10 cellular contexts compared by ENCODE assay signal in the genomic region with DNA sequence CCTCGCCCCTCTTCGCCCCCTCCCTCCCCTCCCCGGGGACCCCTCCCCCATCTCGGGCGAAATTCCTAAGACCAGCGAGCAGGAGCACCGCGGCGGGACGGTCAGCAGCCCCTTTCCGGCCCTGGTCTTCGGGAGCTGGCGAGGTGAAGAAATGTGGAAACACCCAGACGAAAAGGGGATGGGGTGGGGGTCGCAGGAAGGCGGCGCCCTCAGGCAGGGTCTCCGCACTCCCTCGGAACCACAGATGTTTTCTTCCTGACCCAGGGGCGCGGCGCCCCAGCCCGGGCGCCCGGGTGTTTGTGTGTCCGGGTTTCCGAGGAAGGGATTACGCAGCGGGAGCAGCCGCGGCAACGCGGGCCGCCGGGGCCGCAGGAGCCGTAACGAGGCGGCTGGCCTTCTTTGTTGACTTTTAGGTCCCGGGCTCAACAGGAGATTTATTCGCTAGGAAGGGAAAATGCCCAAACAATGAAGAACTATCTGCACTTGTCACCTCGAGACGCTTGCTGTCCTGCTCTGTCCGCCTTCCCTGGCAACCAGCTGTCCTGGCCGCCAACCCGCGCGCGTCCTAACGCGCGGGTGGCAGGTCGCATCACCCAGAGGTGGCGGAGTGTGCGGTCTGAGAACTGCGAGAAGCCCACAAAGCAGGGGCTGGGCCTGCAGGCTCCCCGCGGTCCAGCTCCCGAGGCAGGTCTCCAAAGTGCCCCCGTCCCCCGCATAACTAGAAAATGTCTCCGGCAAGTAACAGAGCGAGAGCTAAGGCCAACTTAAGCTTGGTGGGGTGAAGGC. TPM values are rescaled to one million over a fixed set of nuclear protein-coding genes. Genes with fewer than 3 reads are reported as not detected.
A peak's percentile ranks its signal among the peaks of the same experiment; 100 is the strongest.
DNase-seq lines count a peak whose midpoint lies in the region; ATAC-seq, FAIRE-seq and TF ChIP-seq lines count a peak whose summit lies in the region.
"Had no signal": no experiment of that assay in that cellular context is flagged by ENCODE, and none has a peak within 500 bp of the region (broad histone marks: within the 10 kb centered on the region; RNA-seq: fewer than 3 reads in every experiment).

No MANE protein-coding gene starts in this region.

- H3K9me3 Mint-ChIP-seq in endodermal cell (no peaks in the 10 kb centered on the region), neural crest cell (no peaks in the 10 kb centered on the region)

- H3K36me3 ChIP-seq in endodermal cell (ENCODE audit: control insufficient read depth, insufficient read depth, low read length), result no peaks in the 10 kb centered on the region
- H3K36me3 ChIP-seq: suprapubic skin had no signal

- peak overlapping the region; percentile 69 for H3K4me3 Mint-ChIP-seq in endodermal cell
- H3K4me3 Mint-ChIP-seq in neural crest cell, result peak overlapping the region; percentile 20

- 0 to 1% methylated on average over 20 to 63 of the region's 63 CpGs for WGBS in endodermal cell (ENCODE audit: insufficient coverage in 1 of 2, insufficient read length in 1 of 2), 2 experiments

- no peak overlapping the region for H3K27ac ChIP-seq in endodermal cell (ENCODE audit: low read depth, low read length)
- H3K27ac ChIP-seq: suprapubic skin had no signal

- H3K27me3 ChIP-seq in endodermal cell (ENCODE audit: control insufficient read depth, insufficient read depth, low read length, poor library complexity, severe bottlenecking), result peaks cover 92% of the 10 kb centered on the region

- H3K36me3 Mint-ChIP-seq in endodermal cell (ENCODE audit: low read depth) (peaks cover 19% of the 10 kb centered on the region), neural crest cell (ENCODE audit: low read depth) (peaks cover 3% of the 10 kb centered on the region)

- H3K9ac ChIP-seq in endodermal cell (ENCODE audit: extremely low read depth, low read length, poor library complexity, severe bottlenecking), result peak overlapping the region; percentile 67

- TF ChIP-seq CTCF in endodermal cell (conservative IDR thresholded peaks at IDR 0.05), result no peak
- TF ChIP-seq CTCF in neural crest cell (conservative IDR thresholded peaks at IDR 0.05), result no peak

- H3K4me1 Mint-ChIP-seq in endodermal cell (peaks cover 55% of the 10 kb centered on the region), neural crest cell (peaks cover 19% of the 10 kb centered on the region)

- no peaks in the 10 kb centered on the region for H3K9me3 ChIP-seq in endodermal cell (ENCODE audit: control insufficient read depth, low read length)
- H3K9me3 ChIP-seq: suprapubic skin had no signal

- H3K27me3 Mint-ChIP-seq in endodermal cell (ENCODE audit: insufficient read depth) (peaks cover 78% of the 10 kb centered on the region), neural crest cell (ENCODE audit: low read depth) (peaks cover 96% of the 10 kb centered on the region)

- FAIRE-seq in frontal cortex (lab: Jason Lieb, UNC), result no peak

- H3K27ac Mint-ChIP-seq in endodermal cell (peak overlapping the region; percentile 93), neural crest cell (ENCODE audit: unreplicated experiment) (no peak overlapping the region)

- H3K4me1 ChIP-seq in endodermal cell (ENCODE audit: control insufficient read depth, insufficient read depth, low read length), result peaks cover 10% of the 10 kb centered on the region

- TF ChIP-seq POLR2A in erythroblast (IDR thresholded peaks at IDR 0.05; ENCODE audit: low read length), result no peak

- ATAC-seq in HG02588 (IDR thresholded peaks at IDR 0.05; ENCODE audit: unreplicated experiment) (no peak), GM18502 (IDR thresholded peaks at IDR 0.05; ENCODE audit: poor library complexity, unreplicated experiment) (no peak)

- DNase-seq in ELF-1 (ENCODE audit: low read depth, low spot score) (peak; percentile 78), NCI-H146 (lab: John Stamatoyannopoulos, UW) (peak; percentile 70), endodermal cell (peak; percentile 87), neural crest cell (ENCODE audit: low read depth, low spot score) (no peak), frontal cortex (ENCODE audit: low spot score in 2 of 2) (no peak), erythroblast (lab: John Stamatoyannopoulos, UW) (no peak)
- DNase-seq: DND-41 had no signal

- peak overlapping the region; percentile 75 for H3K4me3 ChIP-seq in endodermal cell (ENCODE audit: low read length)
- H3K4me3 ChIP-seq: suprapubic skin had no signal

RNA-seq across cellular contexts. Expression of a gene that starts 7.0 kb away (rescaled TPM):
- total RNA-seq in endodermal cell (10 to 100 TPM; 41.2 to 51.4 TPM), neural crest cell (not detected in 2 replicates), frontal cortex (not detected)
- 4.0 TPM for polyA plus RNA-seq in endodermal cell (2013, experiment 1 of 2)
- 3.4 TPM for polyA plus RNA-seq in endodermal cell (2013, experiment 2 of 2)

RNA-seq across cellular contexts. Expression of a gene that starts 7.4 kb away (rescaled TPM):
- 10 to 100 TPM in 1 of 2 donors, 1 to 10 TPM in 1; 8.1 to 11.0 TPM for total RNA-seq in endodermal cell
- 0.50 TPM for polyA plus RNA-seq in endodermal cell (2013, experiment 1 of 2)
- polyA plus RNA-seq in endodermal cell (2013, experiment 2 of 2), result 0.54 TPM
- 0.40 TPM in 1 of 2 replicates, not detected in the other for total RNA-seq in neural crest cell
- 0.41 TPM for total RNA-seq in frontal cortex

Comparison
In these comparisons a context has a peak if more than half of its experiments do, and no peak if none do; other contexts are left out.
1. DNase-seq: peak in ELF-1 (single experiment), NCI-H146 (single experiment) and endodermal cell (single experiment); none in neural crest cell (single experiment), frontal cortex (0 of 2) and erythroblast (0 of 2).
2. RNA of a gene that starts 7.0 kb away (total RNA-seq): 41.2 to 51.4 TPM in endodermal cell; not detected in neural crest cell and not detected in frontal cortex (single experiment); every median in the first group is over 10 times any median in the second.